ENCODE assay signal across 8 cellular contexts in the genomic region with DNA sequence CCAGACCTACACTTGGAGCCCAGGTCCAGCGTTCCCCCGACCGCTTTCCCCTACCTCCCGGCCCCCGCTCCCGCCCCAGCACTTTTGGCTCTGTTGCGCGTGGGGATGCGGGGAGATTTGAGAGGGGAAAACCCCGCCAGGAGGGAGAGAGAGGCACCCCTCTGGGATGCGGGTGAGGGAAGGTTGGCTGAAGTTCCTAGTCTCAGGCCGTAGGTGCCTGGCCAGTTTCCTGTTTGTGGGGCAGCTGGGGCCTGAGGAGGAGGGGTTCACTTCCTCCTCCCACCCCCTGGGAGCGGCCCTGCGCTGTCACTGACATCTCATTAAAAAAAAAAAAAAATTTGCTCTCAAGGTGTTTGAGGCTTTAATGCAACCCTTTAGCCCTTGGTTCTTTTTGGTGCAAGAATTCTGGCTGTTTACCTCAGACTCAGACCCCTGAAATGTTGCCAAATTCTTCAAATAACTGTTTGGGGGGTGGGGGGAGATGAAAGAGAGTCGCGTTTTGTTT.
DNase-seq lines count a peak whose midpoint lies in the region.

No MANE protein-coding gene starts in this region.

- H3K4me1 ChIP-seq in HUES48 (ENCODE audit: control insufficient read depth, insufficient read depth, low read length) (peaks cover 18% of the 10 kb centered on the region), adipocyte (ENCODE audit: control insufficient read depth, insufficient read depth, low read length) (peaks cover 34% of the 10 kb centered on the region)

- no peaks in the 10 kb centered on the region for H3K9me3 Mint-ChIP-seq in activated T-cell treated with anti-CD3 and anti-CD28 coated beads, Interleukin-2, amount 50 U/mL, for 24 hours
- H3K9me3 Mint-ChIP-seq in stimulated activated naive CD8-positive, alpha-beta T cell treated with anti-CD3 and anti-CD28 coated beads, Interleukin-15, Interleukin-2, amounts not matched to agents 100 ng/mL and 50 ng/mL, for 24 hours = no peaks in the 10 kb centered on the region

- peak overlapping the region; percentile 81 for H3K4me3 Mint-ChIP-seq in activated T-cell treated with anti-CD3 and anti-CD28 coated beads, Interleukin-2, amount 50 U/mL, for 24 hours
- H3K4me3 Mint-ChIP-seq in stimulated activated naive CD8-positive, alpha-beta T cell treated with anti-CD3 and anti-CD28 coated beads, Interleukin-15, Interleukin-2, amounts not matched to agents 100 ng/mL and 50 ng/mL, for 24 hours = peak overlapping the region; percentile 60

- peaks cover 50% of the 10 kb centered on the region for H3K27me3 Mint-ChIP-seq in activated T-cell treated with anti-CD3 and anti-CD28 coated beads, Interleukin-2, amount 50 U/mL, for 24 hours
- H3K27me3 Mint-ChIP-seq in stimulated activated naive CD8-positive, alpha-beta T cell treated with anti-CD3 and anti-CD28 coated beads, Interleukin-15, Interleukin-2, amounts not matched to agents 100 ng/mL and 50 ng/mL, for 24 hours = peaks cover 30% of the 10 kb centered on the region

- H3K27ac Mint-ChIP-seq in activated T-cell treated with anti-CD3 and anti-CD28 coated beads, Interleukin-2, amount 50 U/mL, for 24 hours = no peak overlapping the region
- H3K27ac Mint-ChIP-seq in stimulated activated naive CD8-positive, alpha-beta T cell treated with anti-CD3 and anti-CD28 coated beads, Interleukin-15, Interleukin-2, amounts not matched to agents 100 ng/mL and 50 ng/mL, for 24 hours = no peak overlapping the region

- peaks cover 10% of the 10 kb centered on the region for H3K36me3 Mint-ChIP-seq in activated T-cell treated with anti-CD3 and anti-CD28 coated beads, Interleukin-2, amount 50 U/mL, for 24 hours (ENCODE audit: low read depth)
- no peaks in the 10 kb centered on the region for H3K36me3 Mint-ChIP-seq in stimulated activated naive CD8-positive, alpha-beta T cell treated with anti-CD3 and anti-CD28 coated beads, Interleukin-15, Interleukin-2, amounts not matched to agents 100 ng/mL and 50 ng/mL, for 24 hours (ENCODE audit: low read depth)

- peak overlapping the region; percentile 61 for H3K4me3 ChIP-seq in HUES48 (ENCODE audit: low read depth, low read length)
- peak overlapping the region; percentile 90 for H3K4me3 ChIP-seq in adipocyte (ENCODE audit: low read length)

- H3K9ac ChIP-seq in HUES48 (ENCODE audit: low read depth, low read length) = peak overlapping the region; percentile 33; the same call in 1 of the 2 replicates
- peak overlapping the region; percentile 88 for H3K9ac ChIP-seq in adipocyte (ENCODE audit: low read length)

- H3K27ac ChIP-seq in HUES48 (ENCODE audit: low read depth, low read length) = peak overlapping the region; percentile 80

- H3K9me3 ChIP-seq in HUES48 (ENCODE audit: control insufficient read depth, insufficient read depth, low read length) (no peaks in the 10 kb centered on the region), adipocyte (ENCODE audit: control insufficient read depth, low read length) (no peaks in the 10 kb centered on the region)

- no peaks in the 10 kb centered on the region for H3K36me3 ChIP-seq in HUES48 (ENCODE audit: control insufficient read depth, insufficient read depth, low read length)
- no peaks in the 10 kb centered on the region for H3K36me3 ChIP-seq in adipocyte (ENCODE audit: control insufficient read depth, insufficient read depth, low read length, severe bottlenecking)

- H3K27me3 ChIP-seq in HUES48 (ENCODE audit: control insufficient read depth, insufficient read depth, low read length) (peaks cover 32% of the 10 kb centered on the region), adipocyte (replicated peaks; ENCODE audit: control insufficient read depth, insufficient read depth, low read length) (no peaks in the 10 kb centered on the region)

- peaks cover 58% of the 10 kb centered on the region for H3K4me1 Mint-ChIP-seq in activated T-cell treated with anti-CD3 and anti-CD28 coated beads, Interleukin-2, amount 50 U/mL, for 24 hours (ENCODE audit: low read depth)
- H3K4me1 Mint-ChIP-seq in stimulated activated naive CD8-positive, alpha-beta T cell treated with anti-CD3 and anti-CD28 coated beads, Interleukin-15, Interleukin-2, amounts not matched to agents 100 ng/mL and 50 ng/mL, for 24 hours (ENCODE audit: low read depth) = peaks cover 67% of the 10 kb centered on the region

- DNase-seq in activated T-cell treated with anti-CD3 and anti-CD28 coated beads, Interleukin-2, amount 50 U/mL, for 24 hours = no peak
- DNase-seq in activated T-cell treated with anti-CD3 and anti-CD28 coated beads, Interleukin-2, amount 50 U/mL, for 1 hour = no peak
- DNase-seq in adipocyte (ENCODE audit: low read depth) = peak; percentile 63
- DNase-seq in iPS-NIHi11 (ENCODE audit: low spot score) = peak; percentile 64
- DNase-seq in NCI-H2081 treated with DMSO at 0.1 percent for 48 hours (lab: John Stamatoyannopoulos, UW) = no peak
- DNase-seq in middle frontal gyrus (ENCODE audit: extremely low spot score, low spot score) = no peak

Comparison
In these comparisons a context has a peak if more than half of its experiments do, and no peak if none do; other contexts are left out.
1. DNase-seq: peak in adipocyte (single experiment) and iPS-NIHi11 (single experiment); none in activated T-cell treated with anti-CD3 and anti-CD28 coated beads, Interleukin-2, amount 50 U/mL, for 24 hours (single experiment), activated T-cell treated with anti-CD3 and anti-CD28 coated beads, Interleukin-2, amount 50 U/mL, for 1 hour (single experiment), NCI-H2081 treated with DMSO at 0.1 percent for 48 hours (single experiment) and middle frontal gyrus (single experiment).